ENCODE assay signal across 8 cellular contexts in genomic region chr5:42423285-42424152, GRCh38. TPM values are rescaled to one million over a fixed set of nuclear protein-coding genes. Genes with fewer than 3 reads are reported as not detected.
A peak's percentile ranks its signal among the peaks of the same experiment; 100 is the strongest.
DNase-seq lines count a peak whose midpoint lies in the region; ATAC-seq and TF ChIP-seq lines count a peak whose summit lies in the region.

TSS of gene GHR (plus strand) at chr5:42423439. CDS start at chr5:42565875, 142,436 bp downstream.

- peak within 1 kb of the TSS; percentile 54 for H3K4me3 ChIP-seq in AG09309 (ENCODE audit: control insufficient read depth, low read depth, low read length)
- peak within 1 kb of the TSS; percentile 49 for H3K4me3 ChIP-seq in neuron (ENCODE audit: low read length)

- H3K4me1 ChIP-seq in neuron (ENCODE audit: insufficient read depth, low read length): peaks cover 16% of the 10 kb centered on the region

- H2AFZ ChIP-seq in neuron (ENCODE audit: low read depth, low read length): peak within 1 kb of the TSS; percentile 84

- H3K4me3 Mint-ChIP-seq in activated naive CD8-positive, alpha-beta T cell treated with anti-CD3 and anti-CD28 coated beads for 36 hours: no peak within 1 kb of the TSS
- no peak within 1 kb of the TSS for H3K4me3 Mint-ChIP-seq in activated T-helper 2 cell treated with anti-CD3 and anti-CD28 coated beads, Interferon-gamma antibody, Interleukin-2, Interleukin-4, amounts not matched to agents 10 μg/mL and 5 μg/mL and 100 μg/mL, durations not matched to agents 14 hours and 24 hours and 36 hours (ENCODE audit: low read depth)

- no peaks in the 10 kb centered on the region for H3K9me3 Mint-ChIP-seq in activated naive CD8-positive, alpha-beta T cell treated with anti-CD3 and anti-CD28 coated beads for 36 hours
- H3K9me3 Mint-ChIP-seq in activated T-helper 2 cell treated with anti-CD3 and anti-CD28 coated beads, Interferon-gamma antibody, Interleukin-2, Interleukin-4, amounts not matched to agents 10 μg/mL and 5 μg/mL and 100 μg/mL, durations not matched to agents 14 hours and 24 hours and 36 hours: no peaks in the 10 kb centered on the region

- H3K27me3 ChIP-seq in neuron (ENCODE audit: insufficient read depth, low read length): peaks cover 14% of the 10 kb centered on the region

- ATAC-seq in GM18511 (IDR thresholded peaks at IDR 0.05; ENCODE audit: unreplicated experiment): peak; percentile 93
- ATAC-seq in HG03095 (IDR thresholded peaks at IDR 0.05; ENCODE audit: unreplicated experiment): peak; percentile 76

- TF ChIP-seq CTCF in AG09309 (IDR thresholded peaks at IDR 0.05; ENCODE audit: control insufficient read depth, insufficient read depth, low read depth, low read length, missing control alignments): peak; percentile 79

- DNase-seq in AG09309 (ENCODE audit: low read depth) (peak; percentile 72), NCI-H2227 (lab: John Stamatoyannopoulos, UW; ENCODE audit: unreplicated experiment) (peak; percentile 82), glomerular visceral epithelial cell (ENCODE audit: extremely low spot score) (peak; percentile 80)
- peak; percentile 25 for DNase-seq in activated naive CD8-positive, alpha-beta T cell treated with anti-CD3 and anti-CD28 coated beads for 36 hours
- DNase-seq in activated T-helper 2 cell treated with anti-CD3 and anti-CD28 coated beads, Interferon-gamma antibody, Interleukin-2, Interleukin-4, amounts not matched to agents 10 μg/mL and 5 μg/mL and 100 μg/mL, durations not matched to agents 14 hours and 24 hours and 36 hours (ENCODE audit: low spot score): no peak

- intact Hi-C loops in activated T-helper 2 cell treated with anti-CD3 and anti-CD28 coated beads, Interferon-gamma antibody, Interleukin-2, Interleukin-4, amounts not matched to agents 10 μg/mL and 5 μg/mL and 100 μg/mL, durations not matched to agents 14 hours and 24 hours and 36 hours (cut with micrococcal nuclease): loop anchor here (10.0 kb wide), 1 partner anchor 341 kb away; no protein-coding TSS in a partner anchor

- H3K4me1 Mint-ChIP-seq in activated naive CD8-positive, alpha-beta T cell treated with anti-CD3 and anti-CD28 coated beads for 36 hours: no peaks in the 10 kb centered on the region
- H3K4me1 Mint-ChIP-seq in activated T-helper 2 cell treated with anti-CD3 and anti-CD28 coated beads, Interferon-gamma antibody, Interleukin-2, Interleukin-4, amounts not matched to agents 10 μg/mL and 5 μg/mL and 100 μg/mL, durations not matched to agents 14 hours and 24 hours and 36 hours (ENCODE audit: low read depth): no peaks in the 10 kb centered on the region

- H3K36me3 ChIP-seq in neuron (ENCODE audit: insufficient read depth, low read length): no peaks in the 10 kb centered on the region

- no peaks in the 10 kb centered on the region for H3K9me3 ChIP-seq in neuron (ENCODE audit: low read length)

- peaks cover 23% of the 10 kb centered on the region for H3K27me3 Mint-ChIP-seq in activated naive CD8-positive, alpha-beta T cell treated with anti-CD3 and anti-CD28 coated beads for 36 hours
- H3K27me3 Mint-ChIP-seq in activated T-helper 2 cell treated with anti-CD3 and anti-CD28 coated beads, Interferon-gamma antibody, Interleukin-2, Interleukin-4, amounts not matched to agents 10 μg/mL and 5 μg/mL and 100 μg/mL, durations not matched to agents 14 hours and 24 hours and 36 hours (ENCODE audit: low read depth): peaks cover 16% of the 10 kb centered on the region

- no peaks in the 10 kb centered on the region for H3K36me3 Mint-ChIP-seq in activated naive CD8-positive, alpha-beta T cell treated with anti-CD3 and anti-CD28 coated beads for 36 hours
- no peaks in the 10 kb centered on the region for H3K36me3 Mint-ChIP-seq in activated T-helper 2 cell treated with anti-CD3 and anti-CD28 coated beads, Interferon-gamma antibody, Interleukin-2, Interleukin-4, amounts not matched to agents 10 μg/mL and 5 μg/mL and 100 μg/mL, durations not matched to agents 14 hours and 24 hours and 36 hours (ENCODE audit: low read depth)

- no peak within 1 kb of the TSS for H3K27ac Mint-ChIP-seq in activated naive CD8-positive, alpha-beta T cell treated with anti-CD3 and anti-CD28 coated beads for 36 hours
- no peak within 1 kb of the TSS for H3K27ac Mint-ChIP-seq in activated T-helper 2 cell treated with anti-CD3 and anti-CD28 coated beads, Interferon-gamma antibody, Interleukin-2, Interleukin-4, amounts not matched to agents 10 μg/mL and 5 μg/mL and 100 μg/mL, durations not matched to agents 14 hours and 24 hours and 36 hours

RNA-seq across cellular contexts. Expression of gene GHR, which starts in this region (rescaled TPM):
- not detected for total RNA-seq in activated naive CD8-positive, alpha-beta T cell treated with anti-CD3 and anti-CD28 coated beads for 36 hours
- not detected in 2 replicates for total RNA-seq in activated T-helper 2 cell treated with anti-CD3 and anti-CD28 coated beads, Interferon-gamma antibody, Interleukin-2, Interleukin-4, amounts not matched to agents 10 μg/mL and 5 μg/mL and 100 μg/mL, durations not matched to agents 14 hours and 24 hours and 36 hours

Comparison
In these comparisons a context has a peak if more than half of its experiments do, and no peak if none do; other contexts are left out.
1. Peak in DNase-seq in activated naive CD8-positive, alpha-beta T cell treated with anti-CD3 and anti-CD28 coated beads for 36 hours; RNA of the gene not detected or under 1 TPM.